Comparison of ENCODE assay signal across 9 cellular contexts in the genomic region with DNA sequence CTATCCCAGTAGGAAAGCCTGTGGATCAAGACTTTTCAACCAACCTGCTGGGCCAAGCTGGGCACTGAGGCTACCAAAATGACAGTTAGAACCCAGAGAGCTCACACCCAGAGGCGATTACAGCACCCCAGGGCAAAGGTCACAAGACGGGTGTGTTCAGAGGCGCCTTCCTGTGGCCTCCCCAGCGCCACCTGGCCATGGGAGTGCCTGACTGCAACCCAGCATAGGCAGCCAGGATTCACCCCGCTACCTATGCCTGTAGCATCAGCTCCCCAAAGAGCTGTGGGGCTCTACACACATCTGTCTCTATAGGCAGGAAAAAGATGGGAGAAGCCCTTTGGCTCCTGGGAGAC. TPM values are rescaled to one million over a fixed set of nuclear protein-coding genes. Genes with fewer than 3 reads are reported as not detected.
DNase-seq lines count a peak whose midpoint lies in the region; ATAC-seq and TF ChIP-seq lines count a peak whose summit lies in the region.
"Had no signal": no experiment of that assay in that cellular context is flagged by ENCODE, and none has a peak within 500 bp of the region (broad histone marks: within the 10 kb centered on the region; RNA-seq: fewer than 3 reads in every experiment).

No MANE protein-coding gene starts in this region.

- H3K36me3 Mint-ChIP-seq in activated T-cell treated with anti-CD3 and anti-CD28 coated beads, Interleukin-2, amount 50 U/mL, for 72 hours (ENCODE audit: insufficient read depth in 2 of 2) = no peaks in the 10 kb centered on the region
- no peaks in the 10 kb centered on the region for H3K36me3 Mint-ChIP-seq in activated T-cell treated with anti-CD3 and anti-CD28 coated beads, Interleukin-2, amount 50 U/mL, for 24 hours (ENCODE audit: low read depth)

- H4K12ac ChIP-seq in trophoblast cell (ENCODE audit: low read depth, low read length) = no peak overlapping the region

- no peak overlapping the region for H3K14ac ChIP-seq in trophoblast cell (ENCODE audit: low read length)

- no peak overlapping the region for H3K9ac ChIP-seq in trophoblast cell (ENCODE audit: low read length)

- no peak overlapping the region for H2BK5ac ChIP-seq in trophoblast cell (ENCODE audit: low read depth, low read length, poor library complexity)

- H3K4me1 ChIP-seq in left ventricle myocardium inferior = peaks cover 6% of the 10 kb centered on the region
- H3K4me1 ChIP-seq in trophoblast cell (ENCODE audit: control insufficient read depth in 1 of 2, insufficient read depth in 2 of 2, low read length in 2 of 2) = peaks cover 5 to 12% of the 10 kb centered on the region in 2 experiments

- H3K4me1 Mint-ChIP-seq in activated T-cell treated with anti-CD3 and anti-CD28 coated beads, Interleukin-2, amount 50 U/mL, for 72 hours (ENCODE audit: low read depth) = no peaks in the 10 kb centered on the region
- no peaks in the 10 kb centered on the region for H3K4me1 Mint-ChIP-seq in activated T-cell treated with anti-CD3 and anti-CD28 coated beads, Interleukin-2, amount 50 U/mL, for 24 hours (ENCODE audit: low read depth)

- H3K4me3 ChIP-seq in left ventricle myocardium inferior (no peak overlapping the region), trophoblast cell (ENCODE audit: low read depth, low read length) (no peak overlapping the region)

- no peaks in the 10 kb centered on the region for H3K79me1 ChIP-seq in trophoblast cell (ENCODE audit: low read length)

- no peaks in the 10 kb centered on the region for H3K27me3 Mint-ChIP-seq in activated T-cell treated with anti-CD3 and anti-CD28 coated beads, Interleukin-2, amount 50 U/mL, for 72 hours (ENCODE audit: low read depth)
- no peaks in the 10 kb centered on the region for H3K27me3 Mint-ChIP-seq in activated T-cell treated with anti-CD3 and anti-CD28 coated beads, Interleukin-2, amount 50 U/mL, for 24 hours

- H3K9me3 ChIP-seq in left ventricle myocardium inferior (replicated peaks) = no peaks in the 10 kb centered on the region
- H3K9me3 ChIP-seq in trophoblast cell (ENCODE audit: insufficient read depth, low read depth, low read length) = peaks cover 7% of the 10 kb centered on the region
- H3K9me3 ChIP-seq: neutrophil had no signal

- no peaks in the 10 kb centered on the region for H3K9me3 Mint-ChIP-seq in activated T-cell treated with anti-CD3 and anti-CD28 coated beads, Interleukin-2, amount 50 U/mL, for 72 hours
- no peaks in the 10 kb centered on the region for H3K9me3 Mint-ChIP-seq in activated T-cell treated with anti-CD3 and anti-CD28 coated beads, Interleukin-2, amount 50 U/mL, for 24 hours

- no CpG with 5 or more reads among the region's 5 CpGs for WGBS in trophoblast cell (ENCODE audit: extremely low coverage, insufficient coverage, insufficient read length)

- H2BK120ac ChIP-seq in trophoblast cell (ENCODE audit: insufficient read depth, low read length, poor library complexity) = no peak overlapping the region

- peak; percentile 71 to 80 for ATAC-seq in activated T-cell treated with anti-CD3 and anti-CD28 coated beads, Interleukin-2, amount 50 U/mL, for 72 hours (replicated peaks in 1 of 2)
- peak; percentile 71 for ATAC-seq in HG02870 (IDR thresholded peaks at IDR 0.05; ENCODE audit: unreplicated experiment)

- H2AFZ ChIP-seq in trophoblast cell (ENCODE audit: insufficient read depth, low read length, poor library complexity) = no peak overlapping the region

- H3K27me3 ChIP-seq in left ventricle myocardium inferior (ENCODE audit: low read depth) (no peaks in the 10 kb centered on the region), trophoblast cell (ENCODE audit: insufficient read depth, low read length) (no peaks in the 10 kb centered on the region)
- H3K27me3 ChIP-seq: neutrophil had no signal

- no peak overlapping the region for H3K18ac ChIP-seq in trophoblast cell (ENCODE audit: low read length)

- H3K4me2 ChIP-seq in trophoblast cell (ENCODE audit: low read length) = no peak overlapping the region

- no peak overlapping the region for H2AK5ac ChIP-seq in trophoblast cell (ENCODE audit: low read length)

- H3K4me3 Mint-ChIP-seq in activated T-cell treated with anti-CD3 and anti-CD28 coated beads, Interleukin-2, amount 50 U/mL, for 72 hours = no peak overlapping the region
- H3K4me3 Mint-ChIP-seq in activated T-cell treated with anti-CD3 and anti-CD28 coated beads, Interleukin-2, amount 50 U/mL, for 24 hours = no peak overlapping the region

- no peak overlapping the region for H3K23ac ChIP-seq in trophoblast cell (ENCODE audit: low read length)

- H3K36me3 ChIP-seq in left ventricle myocardium inferior (peaks cover 62% of the 10 kb centered on the region), trophoblast cell (ENCODE audit: control insufficient read depth in 1 of 2, insufficient read depth in 2 of 2, low read length in 2 of 2) (peaks cover 80 to 86% of the 10 kb centered on the region in 2 experiments)
- H3K36me3 ChIP-seq: neutrophil had no signal

- H3K27ac Mint-ChIP-seq in activated T-cell treated with anti-CD3 and anti-CD28 coated beads, Interleukin-2, amount 50 U/mL, for 72 hours = no peak overlapping the region
- H3K27ac Mint-ChIP-seq in activated T-cell treated with anti-CD3 and anti-CD28 coated beads, Interleukin-2, amount 50 U/mL, for 24 hours = no peak overlapping the region

- H3K79me2 ChIP-seq in trophoblast cell (ENCODE audit: control insufficient read depth, insufficient read depth, low read length, poor library complexity) = no peaks in the 10 kb centered on the region

- intact Hi-C loops in left ventricle myocardium inferior (cut with micrococcal nuclease) = no loop called here

- peak; percentile 40 to 55 for DNase-seq in activated T-cell treated with anti-CD3 and anti-CD28 coated beads, Interleukin-2, amount 50 U/mL, for 72 hours
- no peak for DNase-seq in activated T-cell treated with anti-CD3 and anti-CD28 coated beads, Interleukin-2, amount 50 U/mL, for 24 hours
- peak; percentile 8 for DNase-seq in SK-MEL-5 (ENCODE audit: low read depth, low spot score)
- no peak for DNase-seq in left ventricle myocardium inferior
- DNase-seq in hepatic stellate cell (ENCODE audit: low spot score) = no peak
- DNase-seq in GM03348 (ENCODE audit: low spot score) = no peak
- no peak for DNase-seq in trophoblast cell

- no peak overlapping the region for H4K91ac ChIP-seq in trophoblast cell (ENCODE audit: low read depth, low read length)

- no peak overlapping the region for H4K8ac ChIP-seq in trophoblast cell (ENCODE audit: low read depth, low read length)

- in situ Hi-C loops in SK-MEL-5 (cut with HindIII; ENCODE audit: low pct_unique_long_range_greater_than_20kb, low sequenced_read_pairs) = no loop called here

- TF ChIP-seq CTCF in left ventricle myocardium inferior (IDR thresholded peaks at IDR 0.05; ENCODE audit: borderline replicate concordance) = peak; percentile 10

- H3K4ac ChIP-seq in trophoblast cell (ENCODE audit: low read depth, low read length) = no peak overlapping the region

- H3K27ac ChIP-seq in left ventricle myocardium inferior (replicated peaks) = peak overlapping the region; percentile 23
- H3K27ac ChIP-seq in trophoblast cell (ENCODE audit: low read depth, low read length) = no peak overlapping the region
- H3K27ac ChIP-seq: neutrophil had no signal

- no peak overlapping the region for H2BK12ac ChIP-seq in trophoblast cell (ENCODE audit: low read length)

RNA-seq across cellular contexts. Expression of a gene that starts 33.5 kb away (rescaled TPM):
- total RNA-seq in activated T-cell treated with anti-CD3 and anti-CD28 coated beads, Interleukin-2, amount 50 U/mL, for 72 hours = 1 to 10 TPM in 1 of 2 donors, under 1 TPM in 1; 0.34 to 1.1 TPM
- 0.11 and 0.32 TPM in 2 replicates for total RNA-seq in SK-MEL-5 (2014; rRNA removed; shearing (Covaris generic))
- polyA plus RNA-seq in SK-MEL-5 (2015; cell fraction: cytosol; rRNA removed) = 0.65 and 3.3 TPM in 2 replicates
- polyA plus RNA-seq in SK-MEL-5 (2015; cell fraction: nucleus; rRNA removed) = 0.26 and 0.95 TPM in 2 replicates
- 39.7 TPM for total RNA-seq in left ventricle myocardium inferior
- polyA plus RNA-seq in trophoblast cell (2013) = 91.3 and 93.4 TPM in 2 replicates

RNA-seq across cellular contexts. Expression of a gene that starts 35.8 kb away (rescaled TPM):
- 1 to 10 TPM; 1.2 to 1.8 TPM for total RNA-seq in activated T-cell treated with anti-CD3 and anti-CD28 coated beads, Interleukin-2, amount 50 U/mL, for 72 hours
- total RNA-seq in SK-MEL-5 (2014; rRNA removed; shearing (Covaris generic)) = 0.53 TPM in 1 of 2 replicates, not detected in the other
- polyA plus RNA-seq in SK-MEL-5 (2015; cell fraction: cytosol; rRNA removed) = 0.21 and 0.29 TPM in 2 replicates
- polyA plus RNA-seq in SK-MEL-5 (2015; cell fraction: nucleus; rRNA removed) = not detected in 2 replicates
- 15.5 TPM for total RNA-seq in left ventricle myocardium inferior
- 42.3 and 43.7 TPM in 2 replicates for polyA plus RNA-seq in trophoblast cell (2013)

RNA-seq across cellular contexts. Expression of a gene that starts 44.4 kb away (rescaled TPM):
- not detected for total RNA-seq in activated T-cell treated with anti-CD3 and anti-CD28 coated beads, Interleukin-2, amount 50 U/mL, for 72 hours
- total RNA-seq in SK-MEL-5 (2014; rRNA removed; shearing (Covaris generic)) = not detected in 2 replicates
- polyA plus RNA-seq in SK-MEL-5 (2015; cell fraction: cytosol; rRNA removed) = not detected in 2 replicates
- not detected in 2 replicates for polyA plus RNA-seq in SK-MEL-5 (2015; cell fraction: nucleus; rRNA removed)
- total RNA-seq in left ventricle myocardium inferior = not detected
- 9.7 and 11.3 TPM in 2 replicates for polyA plus RNA-seq in trophoblast cell (2013)

Comparison
In these comparisons a context has a peak if more than half of its experiments do, and no peak if none do; other contexts are left out.
1. DNase-seq: peak in activated T-cell treated with anti-CD3 and anti-CD28 coated beads, Interleukin-2, amount 50 U/mL, for 72 hours (2 of 2) and SK-MEL-5 (single experiment); none in activated T-cell treated with anti-CD3 and anti-CD28 coated beads, Interleukin-2, amount 50 U/mL, for 24 hours (single experiment), left ventricle myocardium inferior (single experiment), hepatic stellate cell (single experiment), GM03348 (single experiment) and trophoblast cell (0 of 2).
2. RNA of a gene that starts 33.5 kb away (total RNA-seq): 39.7 TPM in left ventricle myocardium inferior (single experiment); 0.34 to 1.1 TPM in activated T-cell treated with anti-CD3 and anti-CD28 coated beads, Interleukin-2, amount 50 U/mL, for 72 hours and 0.11 to 0.32 TPM in SK-MEL-5; every median in the first group is over 10 times any median in the second.